Comparison of ENCODE assay signal across 8 cellular contexts in genomic region chr1:11802616-11802972, GRCh38. TPM values are rescaled to one million over a fixed set of nuclear protein-coding genes. Genes with fewer than 3 reads are reported as not detected.
A peak's percentile ranks its signal among the peaks of the same experiment; 100 is the strongest.
DNase-seq lines count a peak whose midpoint lies in the region; ATAC-seq and TF ChIP-seq lines count a peak whose summit lies in the region.

No MANE protein-coding gene starts in this region.

- H3K4me2 ChIP-seq in mesenchymal stem cell (ENCODE audit: low read length, poor library complexity, severe bottlenecking), result peak overlapping the region; percentile 89

- no peaks in the 10 kb centered on the region for H3K9me3 Mint-ChIP-seq in activated naive CD4-positive, alpha-beta T cell treated with anti-CD3 and anti-CD28 coated beads, Interleukin-2, amount 10 ng/mL, durations not matched to agents 7 days and 5 days

- intact Hi-C loops in colonic mucosa (cut with DNase I), result no loop called here

- H3K27ac Mint-ChIP-seq in activated naive CD4-positive, alpha-beta T cell treated with anti-CD3 and anti-CD28 coated beads, Interleukin-2, amount 10 ng/mL, durations not matched to agents 7 days and 5 days, result peak overlapping the region; percentile 86

- H3K4me3 Mint-ChIP-seq in activated naive CD4-positive, alpha-beta T cell treated with anti-CD3 and anti-CD28 coated beads, Interleukin-2, amount 10 ng/mL, durations not matched to agents 7 days and 5 days, result peak overlapping the region; percentile 88

- H4K91ac ChIP-seq in mesenchymal stem cell (ENCODE audit: low read length), result peak overlapping the region; percentile 2

- peaks cover 25% of the 10 kb centered on the region for H3K36me3 Mint-ChIP-seq in activated naive CD4-positive, alpha-beta T cell treated with anti-CD3 and anti-CD28 coated beads, Interleukin-2, amount 10 ng/mL, durations not matched to agents 7 days and 5 days

- no peak overlapping the region for H2BK5ac ChIP-seq in mesenchymal stem cell (ENCODE audit: low read depth, low read length, poor library complexity, severe bottlenecking)

- no peak overlapping the region for H4K8ac ChIP-seq in mesenchymal stem cell (ENCODE audit: low read length)

- ATAC-seq in HG02623 (IDR thresholded peaks at IDR 0.05; ENCODE audit: unreplicated experiment) (no peak), GM18870 (IDR thresholded peaks at IDR 0.05; ENCODE audit: unreplicated experiment) (no peak)

- H3K9me3 ChIP-seq in colonic mucosa, result no peaks in the 10 kb centered on the region
- H3K9me3 ChIP-seq in mesenchymal stem cell (ENCODE audit: control insufficient read depth, low read length), result no peaks in the 10 kb centered on the region

- H3K14ac ChIP-seq in mesenchymal stem cell (ENCODE audit: low read length in 2 of 2), result no peak overlapping the region

- peak overlapping the region in 1 of 2 experiments; percentile 92 for H3K4ac ChIP-seq in mesenchymal stem cell (ENCODE audit: low read depth in 1 of 2, low read length in 2 of 2)

- H3K79me1 ChIP-seq in mesenchymal stem cell (replicated peaks; ENCODE audit: low read length, poor library complexity, severe bottlenecking), result peaks cover 8% of the 10 kb centered on the region

- peaks cover 8% of the 10 kb centered on the region for H3K36me3 ChIP-seq in colonic mucosa
- peaks cover 21 to 42% of the 10 kb centered on the region in 2 experiments for H3K36me3 ChIP-seq in mesenchymal stem cell (ENCODE audit: control insufficient read depth in 1 of 2, insufficient read depth in 2 of 2, low read depth in 1 of 2, low read length in 2 of 2)

- WGBS in mesenchymal stem cell, result 19% methylated on average over 6 of the region's 6 CpGs

- H3K18ac ChIP-seq in mesenchymal stem cell (ENCODE audit: low read depth in 1 of 2, low read length in 2 of 2), result peak overlapping the region in 1 of 2 experiments; percentile 99

- H3K27ac ChIP-seq in colonic mucosa (peak overlapping the region; percentile 91), mesenchymal stem cell (ENCODE audit: low read length, poor library complexity, severe bottlenecking) (peak overlapping the region; percentile 22)

- no peak overlapping the region for H2AK5ac ChIP-seq in mesenchymal stem cell (ENCODE audit: low read length, severe bottlenecking)

- no peaks in the 10 kb centered on the region for H3K27me3 ChIP-seq in colonic mucosa
- H3K27me3 ChIP-seq in mesenchymal stem cell (ENCODE audit: control insufficient read depth in 1 of 2, insufficient read depth in 1 of 2, low read length in 2 of 2), result no peaks in the 10 kb centered on the region

- H2BK15ac ChIP-seq in mesenchymal stem cell (ENCODE audit: low read depth, poor library complexity, severe bottlenecking), result no peak overlapping the region

- CTCF ChIA-PET in activated naive CD4-positive, alpha-beta T cell treated with anti-CD3 and anti-CD28 coated beads, Interleukin-2, amount 10 ng/mL, durations not matched to agents 7 days and 5 days (lab: Charles Lee), result interaction anchor here (2.3 kb wide), 1 partner anchor 17 kb away, joined by 7 read pairs; no protein-coding TSS in a partner anchor

- H2BK120ac ChIP-seq in mesenchymal stem cell (ENCODE audit: low read depth, low read length), result no peak overlapping the region

- H2BK12ac ChIP-seq in mesenchymal stem cell (ENCODE audit: low read length in 2 of 2), result no peak overlapping the region

- no peaks in the 10 kb centered on the region for H3K27me3 Mint-ChIP-seq in activated naive CD4-positive, alpha-beta T cell treated with anti-CD3 and anti-CD28 coated beads, Interleukin-2, amount 10 ng/mL, durations not matched to agents 7 days and 5 days

- peaks cover 51% of the 10 kb centered on the region for H3K4me1 Mint-ChIP-seq in activated naive CD4-positive, alpha-beta T cell treated with anti-CD3 and anti-CD28 coated beads, Interleukin-2, amount 10 ng/mL, durations not matched to agents 7 days and 5 days

- no peak for TF ChIP-seq CTCF in colonic mucosa (IDR thresholded peaks at IDR 0.05)

- H2AFZ ChIP-seq in mesenchymal stem cell (ENCODE audit: low read depth, low read length), result no peak overlapping the region

- H3K9ac ChIP-seq in colonic mucosa (ENCODE audit: low read depth in 2 of 2, low read length in 2 of 2) (peak overlapping the region; percentile 66 to 77), mesenchymal stem cell (ENCODE audit: low read length) (peak overlapping the region; percentile 94)

- H3K4me3 ChIP-seq in colonic mucosa, result peak overlapping the region; percentile 55
- peak overlapping the region; percentile 63 to 96 for H3K4me3 ChIP-seq in mesenchymal stem cell (ENCODE audit: insufficient read depth in 1 of 2, low read depth in 1 of 2, low read length in 2 of 2)

- H3K23ac ChIP-seq in mesenchymal stem cell (ENCODE audit: low read length in 2 of 2), result no peak overlapping the region

- peak; percentile 35 for DNase-seq in activated naive CD4-positive, alpha-beta T cell treated with anti-CD3 and anti-CD28 coated beads, Interleukin-2, amount 10 ng/mL, durations not matched to agents 7 days and 5 days
- no peak for DNase-seq in activated naive CD4-positive, alpha-beta T cell treated with anti-CD3 and anti-CD28 coated beads, Interleukin-2, amount 50 U/mL, for 16 hours
- DNase-seq in colonic mucosa (peak; percentile 43), mesenchymal stem cell (peak; percentile 45), ureter (ENCODE audit: low spot score) (peak; percentile 64), SW 1271 (lab: John Stamatoyannopoulos, UW) (no peak)

- H3K4me1 ChIP-seq in colonic mucosa (peaks cover 20% of the 10 kb centered on the region), mesenchymal stem cell (ENCODE audit: control insufficient read depth, insufficient read depth, low read depth, low read length) (peaks cover 38% of the 10 kb centered on the region)

RNA-seq across cellular contexts. Expression of gene MTHFR, which starts 3.2 kb away (rescaled TPM):
- total RNA-seq in colonic mucosa (10 to 100 TPM; 23.8 to 30.4 TPM), ureter (55.4 TPM)
- 13.7 TPM for polyA plus RNA-seq in mesenchymal stem cell (2013, experiment 1 of 2)
- polyA plus RNA-seq in mesenchymal stem cell (2013, experiment 2 of 2), result 13.3 TPM

RNA-seq across cellular contexts. Expression of gene CLCN6, which starts 3.4 kb away (rescaled TPM):
- total RNA-seq in colonic mucosa, result 10 to 100 TPM in 1 of 2 donors, 1 to 10 TPM in 1; 8.4 to 14.5 TPM
- 23.7 TPM for polyA plus RNA-seq in mesenchymal stem cell (2013, experiment 1 of 2)
- polyA plus RNA-seq in mesenchymal stem cell (2013, experiment 2 of 2), result 22.9 TPM
- total RNA-seq in ureter, result 25.9 TPM

RNA-seq across cellular contexts. Expression of gene C1orf167, which starts 40.6 kb away (rescaled TPM):
- total RNA-seq in colonic mucosa, result not detected
- 0.36 TPM for polyA plus RNA-seq in mesenchymal stem cell (2013, experiment 1 of 2)
- 0.19 TPM for polyA plus RNA-seq in mesenchymal stem cell (2013, experiment 2 of 2)
- total RNA-seq in ureter, result 0.68 TPM

RNA-seq across cellular contexts. Expression of gene NPPA, which starts 45.0 kb away (rescaled TPM):
- total RNA-seq in colonic mucosa (1 to 10 TPM in 1 of 2 donors, not detected in 1; 3.1 TPM), ureter (not detected)
- polyA plus RNA-seq in mesenchymal stem cell (2013, experiment 1 of 2), result not detected
- polyA plus RNA-seq in mesenchymal stem cell (2013, experiment 2 of 2), result not detected

RNA-seq across cellular contexts. Expression of gene NPPB, which starts 56.2 kb away (rescaled TPM):
- total RNA-seq in colonic mucosa, result not detected
- not detected for polyA plus RNA-seq in mesenchymal stem cell (2013, experiment 1 of 2)
- polyA plus RNA-seq in mesenchymal stem cell (2013, experiment 2 of 2), result 0.07 TPM
- total RNA-seq in ureter, result not detected

Comparison
In these comparisons a context has a peak if more than half of its experiments do, and no peak if none do; other contexts are left out.
1. DNase-seq: peak in activated naive CD4-positive, alpha-beta T cell treated with anti-CD3 and anti-CD28 coated beads, Interleukin-2, amount 10 ng/mL, durations not matched to agents 7 days and 5 days (single experiment), colonic mucosa (single experiment), mesenchymal stem cell (single experiment) and ureter (single experiment); none in activated naive CD4-positive, alpha-beta T cell treated with anti-CD3 and anti-CD28 coated beads, Interleukin-2, amount 50 U/mL, for 16 hours (single experiment) and SW 1271 (0 of 2).